Comparison of ENCODE assay signal across 8 cellular contexts in genomic region chr4:159455675-159456235, GRCh38.
DNase-seq lines count a peak whose midpoint lies in the region; ATAC-seq, FAIRE-seq and TF ChIP-seq lines count a peak whose summit lies in the region.

No MANE protein-coding gene starts in this region.

- H3K4me1 Mint-ChIP-seq in activated CD4-positive, alpha-beta T cell treated with anti-CD3 and anti-CD28 coated beads, Interleukin-2, amount 10 ng/mL, durations not matched to agents 24 days and 14 days: no peaks in the 10 kb centered on the region

- H3K27ac Mint-ChIP-seq in activated CD4-positive, alpha-beta T cell treated with anti-CD3 and anti-CD28 coated beads, Interleukin-2, amount 10 ng/mL, durations not matched to agents 24 days and 14 days: no peak overlapping the region

- ATAC-seq in GM18870 (IDR thresholded peaks at IDR 0.05; ENCODE audit: unreplicated experiment) (peak; percentile 73), right cardiac atrium (no peak)

- TF ChIP-seq CTCF in fibroblast of the aortic adventitia (IDR thresholded peaks at IDR 0.05; ENCODE audit: insufficient read depth, low read length): peak; percentile 82

- H3K9me3 Mint-ChIP-seq in activated CD4-positive, alpha-beta T cell treated with anti-CD3 and anti-CD28 coated beads, Interleukin-2, amount 10 ng/mL, durations not matched to agents 24 days and 14 days: no peaks in the 10 kb centered on the region

- H3K4me3 ChIP-seq in fibroblast of the aortic adventitia (ENCODE audit: low read depth, low read length) (no peak overlapping the region), right cardiac atrium (ENCODE audit: low read length) (no peak overlapping the region)

- FAIRE-seq in HTR-8/SVneo (lab: Jason Lieb, UNC): no peak

- intact Hi-C loops in activated CD4-positive, alpha-beta T cell treated with anti-CD3 and anti-CD28 coated beads, Interleukin-2, amount 10 ng/mL, durations not matched to agents 24 days and 14 days (cut with micrococcal nuclease): no loop called here
- intact Hi-C loops in right cardiac atrium (cut with DNase I): no loop called here

- 34% methylated on average over 3 of the region's 3 CpGs for WGBS in right cardiac atrium

- H3K27ac ChIP-seq in right cardiac atrium (ENCODE audit: low read length): no peak overlapping the region

- in situ Hi-C loops in SK-MEL-5 (cut with HindIII; ENCODE audit: low pct_unique_long_range_greater_than_20kb, low sequenced_read_pairs): no loop called here

- H3K4me3 Mint-ChIP-seq in activated CD4-positive, alpha-beta T cell treated with anti-CD3 and anti-CD28 coated beads, Interleukin-2, amount 10 ng/mL, durations not matched to agents 24 days and 14 days: no peak overlapping the region

- H3K4me1 ChIP-seq in right cardiac atrium (ENCODE audit: control insufficient read depth, insufficient read depth, low read length): no peaks in the 10 kb centered on the region

- DNase-seq in CD1c-positive myeloid dendritic cell (ENCODE audit: extremely low spot score) (peak; percentile 10), HTR-8/SVneo (ENCODE audit: insufficient read length, low spot score) (peak; percentile 60), SK-MEL-5 (ENCODE audit: low read depth, low spot score) (peak; percentile 70), fibroblast of the aortic adventitia (ENCODE audit: low read depth) (peak; percentile 51), right cardiac atrium (no peak)
- DNase-seq in stimulated activated CD8-positive, alpha-beta memory T cell treated with anti-CD3 and anti-CD28 coated beads, Interleukin-4, amount 100 ng/mL, for 48 hours: peak; percentile 25
- DNase-seq in activated CD4-positive, alpha-beta T cell treated with anti-CD3 and anti-CD28 coated beads, Interleukin-2, amount 10 ng/mL, durations not matched to agents 24 days and 14 days: no peak

- peaks cover 2% of the 10 kb centered on the region for H3K27me3 Mint-ChIP-seq in activated CD4-positive, alpha-beta T cell treated with anti-CD3 and anti-CD28 coated beads, Interleukin-2, amount 10 ng/mL, durations not matched to agents 24 days and 14 days

- no peaks in the 10 kb centered on the region for H3K36me3 Mint-ChIP-seq in activated CD4-positive, alpha-beta T cell treated with anti-CD3 and anti-CD28 coated beads, Interleukin-2, amount 10 ng/mL, durations not matched to agents 24 days and 14 days (ENCODE audit: low read depth)

- no peaks in the 10 kb centered on the region for H3K9me3 ChIP-seq in right cardiac atrium (ENCODE audit: control insufficient read depth, low read length)

- H3K27me3 ChIP-seq in right cardiac atrium (ENCODE audit: control insufficient read depth, insufficient read depth): no peaks in the 10 kb centered on the region

Comparison
In these comparisons a context has a peak if more than half of its experiments do, and no peak if none do; other contexts are left out.
1. DNase-seq: peak in CD1c-positive myeloid dendritic cell (single experiment), HTR-8/SVneo (single experiment), SK-MEL-5 (single experiment), fibroblast of the aortic adventitia (single experiment) and stimulated activated CD8-positive, alpha-beta memory T cell treated with anti-CD3 and anti-CD28 coated beads, Interleukin-4, amount 100 ng/mL, for 48 hours (single experiment); none in activated CD4-positive, alpha-beta T cell treated with anti-CD3 and anti-CD28 coated beads, Interleukin-2, amount 10 ng/mL, durations not matched to agents 24 days and 14 days (single experiment) and right cardiac atrium (0 of 3).